ENCODE assay signal across 8 cellular contexts in the genomic region with DNA sequence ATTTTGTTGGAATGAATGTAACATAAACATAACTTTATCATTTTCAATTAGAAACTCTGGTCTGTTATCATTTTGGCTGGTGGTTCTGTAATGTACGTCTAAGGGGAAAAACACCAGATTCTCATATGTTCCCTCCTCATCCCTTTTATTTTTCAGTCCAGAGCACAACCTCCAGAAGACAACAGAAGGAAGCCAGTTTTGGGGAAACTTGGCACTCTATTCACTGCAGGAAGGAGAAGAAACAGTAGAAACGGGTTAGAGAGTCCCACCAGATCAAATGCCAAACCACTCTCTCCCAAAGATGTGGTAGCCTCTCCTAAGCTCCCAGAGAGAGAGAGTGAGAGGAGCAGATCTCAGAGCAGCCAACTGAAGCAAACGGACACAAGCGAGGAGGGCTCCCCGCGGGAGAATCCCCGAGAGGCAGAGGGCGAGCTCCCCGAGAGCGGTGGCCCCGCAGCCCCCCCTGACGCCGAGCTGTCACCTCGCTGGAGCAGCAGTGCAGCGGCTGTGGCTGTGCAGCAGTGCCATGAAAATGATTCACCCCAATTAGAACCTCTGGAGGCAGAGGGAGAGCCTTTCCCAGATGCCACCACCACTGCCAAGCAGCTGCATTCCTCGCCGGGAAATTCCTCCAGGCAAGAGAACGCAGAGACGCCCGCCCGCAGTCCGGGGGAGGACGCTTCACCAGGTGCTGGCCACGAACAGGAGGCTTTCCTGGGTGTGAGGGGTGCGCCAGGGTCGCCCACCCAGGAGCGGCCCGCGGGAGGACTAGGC.
DNase-seq lines count a peak whose midpoint lies in the region; ATAC-seq and TF ChIP-seq lines count a peak whose summit lies in the region.

No MANE protein-coding gene starts in this region.

- no peaks in the 10 kb centered on the region for H3K36me3 Mint-ChIP-seq in CD4-positive, CD25-positive, alpha-beta regulatory T cell
- no peaks in the 10 kb centered on the region; the same call in 2 of the 3 replicates for H3K36me3 Mint-ChIP-seq in GM23338 (ENCODE audit: low read depth)
- H3K36me3 Mint-ChIP-seq in central memory CD8-positive, alpha-beta T cell (ENCODE audit: insufficient read depth) = peaks cover 7% of the 10 kb centered on the region

- peak; percentile 12 to 28 for ATAC-seq in CD4-positive, CD25-positive, alpha-beta regulatory T cell (ENCODE audit: low read depth in 2 of 2)
- peak; percentile 19 for ATAC-seq in GM23338
- peak; percentile 54 for ATAC-seq in SK-N-SH treated with all-trans-retinoic acid at 6 μM for 48 hours
- ATAC-seq in central memory CD8-positive, alpha-beta T cell (replicated peaks; ENCODE audit: extremely low read depth, poor library complexity, severe bottlenecking) = peak; percentile 37
- no peak for ATAC-seq in GM18520 (IDR thresholded peaks at IDR 0.05; ENCODE audit: unreplicated experiment)

- no peaks in the 10 kb centered on the region for H3K79me2 ChIP-seq in GM23338 (replicated peaks; ENCODE audit: insufficient read depth)

- H3K4me2 ChIP-seq in GM23338 = peak overlapping the region; percentile 99

- TF ChIP-seq CTCF in GM23338 (conservative IDR thresholded peaks at IDR 0.05; ENCODE audit: low read depth in 2 of 2) (no peak), BE2C (IDR thresholded peaks at IDR 0.05; ENCODE audit: low read depth, low read length) (no peak)

- H4K20me1 ChIP-seq in GM23338 (replicated peaks; ENCODE audit: insufficient read depth) = peaks cover 12% of the 10 kb centered on the region

- peak overlapping the region; percentile 97 for H3K27ac ChIP-seq in CD4-positive, CD25-positive, alpha-beta regulatory T cell (ENCODE audit: insufficient read depth, low read length, poor library complexity, severe bottlenecking)
- H3K27ac ChIP-seq in GM23338 (ENCODE audit: low read depth) = no peak overlapping the region

- no peaks in the 10 kb centered on the region for H3K27me3 ChIP-seq in CD4-positive, CD25-positive, alpha-beta regulatory T cell (ENCODE audit: control insufficient read depth, insufficient read depth, low read length)
- peaks cover 80% of the 10 kb centered on the region for H3K27me3 ChIP-seq in GM23338 (ENCODE audit: insufficient read depth)
- H3K27me3 ChIP-seq in BE2C = peaks cover 77% of the 10 kb centered on the region

- peak overlapping the region; percentile 76 to 97 (median 95) for H3K27ac Mint-ChIP-seq in CD4-positive, CD25-positive, alpha-beta regulatory T cell
- no peak overlapping the region for H3K27ac Mint-ChIP-seq in GM23338
- peak overlapping the region; percentile 88 for H3K27ac Mint-ChIP-seq in central memory CD8-positive, alpha-beta T cell (ENCODE audit: low read depth)

- H3K36me3 ChIP-seq in CD4-positive, CD25-positive, alpha-beta regulatory T cell (ENCODE audit: control insufficient read depth, insufficient read depth, low read length) = no peaks in the 10 kb centered on the region
- H3K36me3 ChIP-seq in GM23338 (ENCODE audit: insufficient read depth) (no peaks in the 10 kb centered on the region), BE2C (no peaks in the 10 kb centered on the region)

- peak in 2 of 3 donors; percentile 39 to 42 for DNase-seq in CD4-positive, CD25-positive, alpha-beta regulatory T cell
- DNase-seq in GM23338 (ENCODE audit: low spot score) (peak; percentile 81), left kidney (ENCODE audit: low read depth, low spot score) (peak; percentile 80), BE2C (no peak)
- no peak for DNase-seq in central memory CD8-positive, alpha-beta T cell (ENCODE audit: low spot score in 2 of 2)
- DNase-seq in stimulated activated naive CD4-positive, alpha-beta T cell treated with Interleukin-2 at 50 U/mL for 16 hours (lab: John Stamatoyannopoulos, UW) = peak; percentile 39

- no peaks in the 10 kb centered on the region for H3K9me2 ChIP-seq in GM23338 (ENCODE audit: insufficient read depth)

- H3K27me3 Mint-ChIP-seq in CD4-positive, CD25-positive, alpha-beta regulatory T cell = peaks cover 4% of the 10 kb centered on the region
- H3K27me3 Mint-ChIP-seq in GM23338 (ENCODE audit: insufficient read depth, low read depth, poor library complexity) = peaks cover 59% of the 10 kb centered on the region
- H3K27me3 Mint-ChIP-seq in central memory CD8-positive, alpha-beta T cell = no peaks in the 10 kb centered on the region

- peaks cover 21 to 49% (median 30%) of the 10 kb centered on the region in 4 donors for H3K4me1 Mint-ChIP-seq in CD4-positive, CD25-positive, alpha-beta regulatory T cell
- peaks cover 27% of the 10 kb centered on the region for H3K4me1 Mint-ChIP-seq in GM23338
- peaks cover 46% of the 10 kb centered on the region for H3K4me1 Mint-ChIP-seq in central memory CD8-positive, alpha-beta T cell

- H3K4me3 ChIP-seq in CD4-positive, CD25-positive, alpha-beta regulatory T cell (ENCODE audit: low read depth, low read length) = peak overlapping the region; percentile 76
- H3K4me3 ChIP-seq in GM23338 = peak overlapping the region; percentile 84
- no peak overlapping the region for H3K4me3 ChIP-seq in BE2C (ENCODE audit: low read depth, low read length)

- H2AFZ ChIP-seq in GM23338 = 0 out of 2 replicates have a peak overlapping the region, but pooled peaks have one; percentile 80

- H3K9me3 ChIP-seq in CD4-positive, CD25-positive, alpha-beta regulatory T cell (ENCODE audit: control insufficient read depth in 2 of 2, low read length in 2 of 2) = no peaks in the 10 kb centered on the region
- no peaks in the 10 kb centered on the region for H3K9me3 ChIP-seq in BE2C

- peak overlapping the region; percentile 94 to 96 (median 94) for H3K4me3 Mint-ChIP-seq in CD4-positive, CD25-positive, alpha-beta regulatory T cell
- H3K4me3 Mint-ChIP-seq in GM23338 = peak overlapping the region; percentile 87
- peak overlapping the region; percentile 91 for H3K4me3 Mint-ChIP-seq in central memory CD8-positive, alpha-beta T cell

- peaks cover 9% of the 10 kb centered on the region for H3F3A ChIP-seq in GM23338 (replicated peaks; ENCODE audit: low read depth)

- peaks cover 57% of the 10 kb centered on the region for H3K4me1 ChIP-seq in CD4-positive, CD25-positive, alpha-beta regulatory T cell (ENCODE audit: control insufficient read depth, insufficient read depth, low read length, poor library complexity, severe bottlenecking)
- H3K4me1 ChIP-seq in GM23338 (ENCODE audit: insufficient read depth) (peaks cover 35% of the 10 kb centered on the region), BE2C (no peaks in the 10 kb centered on the region)

- H3K9me3 Mint-ChIP-seq in CD4-positive, CD25-positive, alpha-beta regulatory T cell = no peaks in the 10 kb centered on the region
- no peaks in the 10 kb centered on the region for H3K9me3 Mint-ChIP-seq in GM23338
- no peaks in the 10 kb centered on the region for H3K9me3 Mint-ChIP-seq in central memory CD8-positive, alpha-beta T cell

TF ChIP-seq in GM23338, 12 proteins besides CTCF, POLR2A, EP300 and RAD21:
- no peak for TF ChIP-seq CREB1 (CRISPR knock-in tag; IDR thresholded peaks at IDR 0.05; ENCODE audit: low read depth)
- TF ChIP-seq EZH2 (IDR thresholded peaks at IDR 0.05; ENCODE audit: low read depth, unreplicated experiment) = peak; percentile 2

TF ChIP-seq in SK-N-SH treated with all-trans-retinoic acid at 6 μM for 48 hours, 23 proteins besides CTCF, POLR2A, EP300 and RAD21:
- TF ChIP-seq SNAI2 (CRISPR knock-in tag; IDR thresholded peaks at IDR 0.05) (no peak), OSR1 (CRISPR knock-in tag; IDR thresholded peaks at IDR 0.05) (no peak), ESRRG (CRISPR knock-in tag; IDR thresholded peaks at IDR 0.05) (no peak), PATZ1 (CRISPR knock-in tag; IDR thresholded peaks at IDR 0.05; ENCODE audit: borderline replicate concordance) (no peak), CSDC2 (CRISPR knock-in tag; IDR thresholded peaks at IDR 0.05) (no peak), TCF4 (CRISPR knock-in tag; IDR thresholded peaks at IDR 0.05; ENCODE audit: borderline replicate concordance) (no peak)
- TF ChIP-seq, protein P1, sequence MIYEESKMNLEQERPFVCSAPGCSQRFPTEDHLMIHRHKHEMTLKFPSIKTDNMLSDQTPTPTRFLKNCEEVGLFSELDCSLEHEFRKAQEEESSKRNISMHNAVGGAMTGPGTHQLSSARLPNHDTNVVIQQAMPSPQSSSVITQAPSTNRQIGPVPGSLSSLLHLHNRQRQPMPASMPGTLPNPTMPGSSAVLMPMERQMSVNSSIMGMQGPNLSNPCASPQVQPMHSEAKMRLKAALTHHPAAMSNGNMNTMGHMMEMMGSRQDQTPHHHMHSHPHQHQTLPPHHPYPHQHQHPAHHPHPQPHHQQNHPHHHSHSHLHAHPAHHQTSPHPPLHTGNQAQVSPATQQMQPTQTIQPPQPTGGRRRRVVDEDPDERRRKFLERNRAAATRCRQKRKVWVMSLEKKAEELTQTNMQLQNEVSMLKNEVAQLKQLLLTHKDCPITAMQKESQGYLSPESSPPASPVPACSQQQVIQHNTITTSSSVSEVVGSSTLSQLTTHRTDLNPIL (CRISPR knock-in tag; IDR thresholded peaks at IDR 0.05; ENCODE audit: low read depth) = no peak

Comparison
In these comparisons a context has a peak if more than half of its experiments do, and no peak if none do; other contexts are left out.
1. DNase-seq: peak in CD4-positive, CD25-positive, alpha-beta regulatory T cell (2 of 3), GM23338 (single experiment), left kidney (single experiment) and stimulated activated naive CD4-positive, alpha-beta T cell treated with Interleukin-2 at 50 U/mL for 16 hours (single experiment); none in central memory CD8-positive, alpha-beta T cell (0 of 2) and BE2C (single experiment).
2. Peak in every context shown above with its lines, with median percentiles within 50 percentile points of each other: H3K4me3 Mint-ChIP-seq.